Comparison of ENCODE assay signal across 8 cellular contexts in the genomic region with DNA sequence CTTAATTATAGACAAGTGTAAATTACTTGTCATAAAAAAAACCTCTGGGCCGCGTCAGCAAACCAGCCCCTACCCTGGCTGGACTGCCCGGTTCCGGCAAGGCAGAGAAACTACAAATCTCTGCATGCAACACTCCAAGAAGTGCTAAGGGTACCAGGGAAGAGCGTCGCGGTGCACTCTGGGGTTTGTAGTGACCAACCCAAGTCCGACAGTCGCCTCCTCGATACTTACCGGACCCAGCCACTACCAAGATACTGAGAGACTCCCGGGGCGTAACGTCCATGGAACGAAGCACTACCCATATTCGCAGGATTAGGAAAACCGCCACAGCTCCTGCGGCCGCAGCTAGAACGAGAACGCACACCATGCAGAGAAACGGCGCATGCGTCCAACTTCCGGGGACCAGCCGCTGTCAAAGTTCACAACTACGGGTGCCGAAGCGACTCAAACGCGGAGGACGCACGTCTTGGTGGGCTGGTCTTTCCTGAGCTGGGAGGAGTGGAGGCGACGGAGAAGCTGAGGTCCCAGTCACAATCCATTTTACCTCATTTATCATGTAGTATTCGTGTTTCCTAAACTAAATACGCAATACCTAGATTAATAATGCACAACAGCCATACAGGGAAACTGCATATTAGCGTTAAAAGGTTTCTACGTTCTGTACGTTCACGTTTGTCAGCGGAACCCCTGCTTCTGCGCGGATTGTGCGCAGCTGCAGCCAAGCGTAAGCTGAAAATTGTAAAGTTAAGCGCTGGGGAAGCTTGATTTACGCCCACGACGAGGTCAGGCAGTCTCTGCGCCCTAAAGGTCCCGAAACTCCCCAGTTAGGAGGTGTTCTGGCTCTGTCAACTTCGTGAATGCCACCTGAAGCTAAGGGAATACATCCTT. TPM values are rescaled to one million over a fixed set of nuclear protein-coding genes. Genes with fewer than 3 reads are reported as not detected.
A peak's percentile ranks its signal among the peaks of the same experiment; 100 is the strongest.
DNase-seq lines count a peak whose midpoint lies in the region; ATAC-seq, FAIRE-seq and TF ChIP-seq lines count a peak whose summit lies in the region.

A gene with protein sequence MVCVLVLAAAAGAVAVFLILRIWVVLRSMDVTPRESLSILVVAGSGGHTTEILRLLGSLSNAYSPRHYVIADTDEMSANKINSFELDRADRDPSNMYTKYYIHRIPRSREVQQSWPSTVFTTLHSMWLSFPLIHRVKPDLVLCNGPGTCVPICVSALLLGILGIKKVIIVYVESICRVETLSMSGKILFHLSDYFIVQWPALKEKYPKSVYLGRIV (minus strand): TSS at position 420 of the 888 bp plus-strand sequence. CDS start 53 bp downstream, at position 367.

- H3K4me3 ChIP-seq in H1 (ENCODE audit: extremely low read depth in 1 of 4, insufficient read depth in 2 of 4, low read depth in 3 of 4, low read length in 4 of 4): peak within 1 kb of the TSS; percentile 81 to 95 (median 88)

- H3K36me3 ChIP-seq in H1 (ENCODE audit: control insufficient read depth in 2 of 4, insufficient read depth in 4 of 4, low read length in 3 of 4): no peaks in the 10 kb centered on the region

- peak within 1 kb of the TSS; percentile 91; the same call in 1 of the 2 replicates for H3K18ac ChIP-seq in H1 (ENCODE audit: extremely low read depth, low read length)

- peak within 1 kb of the TSS in 3 of 4 experiments; percentile 45 to 65 (median 59); a peak in 3 of 7 replicates for H3K9ac ChIP-seq in H1 (replicated peaks in 1 of 4; ENCODE audit: extremely low read depth in 1 of 4, low read depth in 3 of 4, low read length in 3 of 4)

- H4K8ac ChIP-seq in H1 (ENCODE audit: extremely low read depth, insufficient read depth, low read length): peak within 1 kb of the TSS; percentile 9

- H3K23ac ChIP-seq in H1 (ENCODE audit: insufficient read length): no peak within 1 kb of the TSS

- H3K27me3 Mint-ChIP-seq in memory B cell: no peaks in the 10 kb centered on the region

- TF ChIP-seq CTCF in H1 (IDR thresholded peaks at IDR 0.05; ENCODE audit: control extremely low read depth in 1 of 3, insufficient read depth in 1 of 3, low read depth in 1 of 3, low read length in 3 of 3): no peak

- peaks cover 3% of the 10 kb centered on the region for H3K23me2 ChIP-seq in H1 (ENCODE audit: low read depth, low read length)

- TF ChIP-seq POLR2A in H1 (IDR thresholded peaks at IDR 0.05; ENCODE audit: control extremely low read depth in 1 of 2, low read depth in 2 of 2, low read length in 2 of 2): no peak

- H4K5ac ChIP-seq in H1 (ENCODE audit: insufficient read length, low read depth, low read length): peak within 1 kb of the TSS; percentile 98

- H3K27ac ChIP-seq in H1 (ENCODE audit: low read depth, low read length): no peak within 1 kb of the TSS

- H2BK15ac ChIP-seq in H1 (ENCODE audit: low read length): no peak within 1 kb of the TSS; the same call in 1 of the 2 replicates

- POLR2A ChIA-PET in H1 (lab: Charles Lee; ENCODE audit: partially characterized antibody): interaction anchor here (1.0 to 1.3 kb wide), 4 partner anchors 11 to 161 kb away, joined by 3 to 4 read pairs (median 3); a partner anchor contains a TSS

- no peaks in the 10 kb centered on the region for H3K27me3 ChIP-seq in H1 (replicated peaks in 1 of 4; ENCODE audit: control insufficient read depth in 3 of 4, extremely low read depth in 1 of 4, insufficient read depth in 3 of 4, low read length in 3 of 4)

- peaks cover 9% of the 10 kb centered on the region for H3K4me1 Mint-ChIP-seq in memory B cell

- peak within 1 kb of the TSS; percentile 79 to 95 for H3K4me2 ChIP-seq in H1 (ENCODE audit: insufficient read depth in 1 of 2, low read depth in 2 of 2, low read length in 2 of 2)

- H2AFZ ChIP-seq in H1 (ENCODE audit: low read length): peak within 1 kb of the TSS; percentile 100

- peak within 1 kb of the TSS; percentile 80 for H2BK120ac ChIP-seq in H1 (replicated peaks; ENCODE audit: low read depth, low read length)

- no peak within 1 kb of the TSS for H2BK20ac ChIP-seq in H1 (ENCODE audit: low read length)

- H3K4ac ChIP-seq in H1 (replicated peaks; ENCODE audit: insufficient read length, low read depth, low read length): peak within 1 kb of the TSS; percentile 57

- no peak within 1 kb of the TSS for H2AK5ac ChIP-seq in H1 (ENCODE audit: low read depth, low read length)

- H3K4me3 Mint-ChIP-seq in memory B cell: peak within 1 kb of the TSS; percentile 97

- TF ChIP-seq EP300 in H1 (IDR thresholded peaks at IDR 0.05; ENCODE audit: borderline replicate concordance in 1 of 2, low read depth in 2 of 2, low read length in 2 of 2): no peak

- no peaks in the 10 kb centered on the region for H3K9me3 Mint-ChIP-seq in memory B cell

- no peak for TF ChIP-seq RAD21 in H1 (IDR thresholded peaks at IDR 0.05 in 1 of 2, conservative IDR thresholded peaks at IDR 0.05 in 1 of 2; ENCODE audit: low read depth in 2 of 2, low read length in 2 of 2)

- H2BK12ac ChIP-seq in H1 (ENCODE audit: low read depth, low read length): 0 out of 2 replicates have a peak within 1 kb of the TSS, but pooled peaks have one; percentile 45

- H3K9me3 ChIP-seq in H1 (ENCODE audit: insufficient read depth in 2 of 2, low read depth in 1 of 2, low read length in 1 of 2): no peaks in the 10 kb centered on the region

- CTCF ChIA-PET in H1 (lab: Charles Lee; ENCODE audit: partially characterized antibody): interaction anchor here (1.2 to 3.7 kb wide), 4 partner anchors 12 to 161 kb away, joined by 4 to 19 read pairs (median 8); a partner anchor contains a TSS

- peak within 1 kb of the TSS; percentile 94 for H3K27ac Mint-ChIP-seq in memory B cell

- peak; percentile 82 for FAIRE-seq in H1 (lab: Jason Lieb, UNC)

- peak within 1 kb of the TSS; percentile 88 for H3K56ac ChIP-seq in H1 (replicated peaks; ENCODE audit: insufficient read length, low read depth, low read length)

- H2BK5ac ChIP-seq in H1 (ENCODE audit: low read depth, low read length): peak within 1 kb of the TSS; percentile 92; the same call in 1 of the 2 replicates

- peak within 1 kb of the TSS; percentile 93 for H4K91ac ChIP-seq in H1 (replicated peaks; ENCODE audit: insufficient read length, low read length)

- ATAC-seq in GM21367 (IDR thresholded peaks at IDR 0.05; ENCODE audit: unreplicated experiment) (peak; percentile 98), memory B cell (ENCODE audit: low read depth) (peak; percentile 92)

- no peaks in the 10 kb centered on the region for H3K4me1 ChIP-seq in H1 (replicated peaks in 1 of 4; ENCODE audit: control insufficient read depth in 3 of 4, insufficient read depth in 4 of 4, low read length in 3 of 4)

- DNase-seq in COLO829 (ENCODE audit: low spot score) (peak; percentile 73), HT1080 (ENCODE audit: low read depth) (peak; percentile 90), NOMO-1 (lab: John Stamatoyannopoulos, UW; ENCODE audit: unreplicated experiment in 2 of 2) (peak; percentile 87 to 90), H1 (ENCODE audit: low read depth in 1 of 2, low spot score in 2 of 2) (peak; percentile 79 to 90), memory B cell (ENCODE audit: low spot score in 2 of 2) (peak; percentile 85)
- DNase-seq in activated CD8-positive, alpha-beta memory T cell treated with anti-CD3 and anti-CD28 coated beads for 48 hours (ENCODE audit: low read depth in 2 of 3, low spot score in 2 of 3): peak; percentile 67 to 73 (median 68)
- peak; percentile 89 for DNase-seq in stimulated activated CD8-positive, alpha-beta memory T cell treated with anti-CD3 and anti-CD28 coated beads, Interleukin-12 subunit alpha, Interleukin-12 subunit beta, amount 100 ng/mL, for 1 hour (ENCODE audit: low read depth)

- H3K36me3 Mint-ChIP-seq in memory B cell: peaks cover 9% of the 10 kb centered on the region

- H3K79me1 ChIP-seq in H1 (ENCODE audit: low read depth, low read length): no peaks in the 10 kb centered on the region

- H4K20me1 ChIP-seq in H1 (replicated peaks in 1 of 2; ENCODE audit: control insufficient read depth in 1 of 2, insufficient read depth in 2 of 2, low read length in 2 of 2): no peaks in the 10 kb centered on the region

- whole genome bisulfite sequencing in H1 (ENCODE audit: extremely low coverage in 1 of 2, insufficient coverage in 1 of 2, insufficient read length in 1 of 2, insufficient replicate concordance in 2 of 2, low coverage in 1 of 2, low lambda C conversion rate in 2 of 2, missing lambda C conversion rate in 1 of 2), 2 experiments: 3% methylated on average over 53 of the region's 53 CpGs; no CpG with 5 or more reads in 1 of the 2 experiments

- no peaks in the 10 kb centered on the region for H3K79me2 ChIP-seq in H1 (ENCODE audit: control insufficient read depth in 1 of 2, insufficient read depth in 2 of 2, low read length in 2 of 2)

- H3K14ac ChIP-seq in H1 (ENCODE audit: insufficient read length): no peak within 1 kb of the TSS

TF ChIP-seq in H1, 55 proteins besides CTCF, POLR2A, EP300 and RAD21 (continues in another document):
- TF ChIP-seq RBBP5 (IDR thresholded peaks at IDR 0.05; ENCODE audit: borderline replicate concordance, low read depth, low read length): peak; percentile 58; the same call in 1 of the 2 replicates
- no peak for TF ChIP-seq JUND (IDR thresholded peaks at IDR 0.05; ENCODE audit: low read length)
- TF ChIP-seq HDAC2 (IDR thresholded peaks at IDR 0.05; ENCODE audit: borderline replicate concordance in 1 of 2, low read depth in 2 of 2, low read length in 2 of 2): peak; percentile 19 to 90; a peak in 2 of 4 replicates
- TF ChIP-seq, protein P1, sequence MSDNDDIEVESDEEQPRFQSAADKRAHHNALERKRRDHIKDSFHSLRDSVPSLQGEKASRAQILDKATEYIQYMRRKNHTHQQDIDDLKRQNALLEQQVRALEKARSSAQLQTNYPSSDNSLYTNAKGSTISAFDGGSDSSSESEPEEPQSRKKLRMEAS (IDR thresholded peaks at IDR 0.05): peak; percentile 86
- TF ChIP-seq EGR1 (IDR thresholded peaks at IDR 0.05; ENCODE audit: borderline replicate concordance, low read depth, low read length): no peak

RNA-seq across cellular contexts. Expression of the gene that starts here (rescaled TPM):
- 7.1 and 7.7 TPM in 2 replicates for total RNA-seq in HT1080 (2014; rRNA removed; shearing (Covaris generic))
- polyA plus RNA-seq in HT1080 (2015; cell fraction: cytosol; rRNA removed): 1.9 TPM in 2 replicates
- 0.94 and 1.1 TPM in 2 replicates for polyA plus RNA-seq in HT1080 (2015; cell fraction: nucleus; rRNA removed)
- 1.3 TPM in 2 replicates for total RNA-seq in H1 (2021; fragmentation: NEBNext Ultra II Directional; extraction: Animal tissue kit (Norgen Biotek cat#: 25700))
- polyA plus RNA-seq in H1 (2011; rRNA removed): 0.67 and 0.95 TPM in 2 replicates
- polyA plus RNA-seq in H1 (2011; cell fraction: cytosol; rRNA removed): 1.3 TPM
- 1.2 TPM for polyA plus RNA-seq in H1 (2011; cell fraction: nucleus; rRNA removed)
- polyA plus RNA-seq in H1 (2012, experiment 1 of 2): 0.44 to 2.9 TPM (median 1.5 TPM) in 4 replicates
- polyA plus RNA-seq in H1 (2012, experiment 2 of 2): 0.25 TPM
- 2.0 TPM for polyA plus RNA-seq in H1 (2013, experiment 1 of 2)
- polyA plus RNA-seq in H1 (2013, experiment 2 of 2): 2.8 TPM
- polyA minus RNA-seq in H1 (2011; rRNA and poly(A)+ RNA removed): 1.4 and 2.2 TPM in 2 replicates
- 0.29 TPM for polyA minus RNA-seq in H1 (2011; cell fraction: cytosol; rRNA and poly(A)+ RNA removed)
- 3.0 TPM for polyA minus RNA-seq in H1 (2011; cell fraction: nucleus; rRNA and poly(A)+ RNA removed)
